1 cellular context compared by ENCODE assay signal in the genomic region with DNA sequence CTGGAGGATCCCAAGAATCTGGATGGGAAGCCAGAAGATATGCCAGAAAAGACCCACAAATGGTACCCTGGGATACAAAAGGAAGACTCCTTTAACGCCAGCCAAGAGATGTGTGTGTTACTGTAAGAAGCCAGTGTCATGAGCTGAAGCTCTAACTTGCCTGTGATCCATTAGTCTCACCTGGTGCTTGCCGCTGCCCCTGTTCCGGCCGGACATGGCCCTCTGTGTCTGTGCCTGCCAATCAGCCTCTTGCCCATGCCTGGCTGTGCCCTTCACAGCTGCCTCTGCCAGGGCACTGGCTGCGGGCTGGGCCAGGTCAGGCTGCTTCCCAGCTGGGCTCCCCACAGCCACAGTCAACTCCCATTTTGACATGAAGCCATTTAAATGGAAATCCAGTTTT.
TF ChIP-seq lines count a peak whose summit lies in the region.

No MANE protein-coding gene starts in this region.

TF ChIP-seq in H1, 55 proteins besides CTCF, POLR2A, EP300 and RAD21 (continued from another document):
- TF ChIP-seq, protein P1, sequence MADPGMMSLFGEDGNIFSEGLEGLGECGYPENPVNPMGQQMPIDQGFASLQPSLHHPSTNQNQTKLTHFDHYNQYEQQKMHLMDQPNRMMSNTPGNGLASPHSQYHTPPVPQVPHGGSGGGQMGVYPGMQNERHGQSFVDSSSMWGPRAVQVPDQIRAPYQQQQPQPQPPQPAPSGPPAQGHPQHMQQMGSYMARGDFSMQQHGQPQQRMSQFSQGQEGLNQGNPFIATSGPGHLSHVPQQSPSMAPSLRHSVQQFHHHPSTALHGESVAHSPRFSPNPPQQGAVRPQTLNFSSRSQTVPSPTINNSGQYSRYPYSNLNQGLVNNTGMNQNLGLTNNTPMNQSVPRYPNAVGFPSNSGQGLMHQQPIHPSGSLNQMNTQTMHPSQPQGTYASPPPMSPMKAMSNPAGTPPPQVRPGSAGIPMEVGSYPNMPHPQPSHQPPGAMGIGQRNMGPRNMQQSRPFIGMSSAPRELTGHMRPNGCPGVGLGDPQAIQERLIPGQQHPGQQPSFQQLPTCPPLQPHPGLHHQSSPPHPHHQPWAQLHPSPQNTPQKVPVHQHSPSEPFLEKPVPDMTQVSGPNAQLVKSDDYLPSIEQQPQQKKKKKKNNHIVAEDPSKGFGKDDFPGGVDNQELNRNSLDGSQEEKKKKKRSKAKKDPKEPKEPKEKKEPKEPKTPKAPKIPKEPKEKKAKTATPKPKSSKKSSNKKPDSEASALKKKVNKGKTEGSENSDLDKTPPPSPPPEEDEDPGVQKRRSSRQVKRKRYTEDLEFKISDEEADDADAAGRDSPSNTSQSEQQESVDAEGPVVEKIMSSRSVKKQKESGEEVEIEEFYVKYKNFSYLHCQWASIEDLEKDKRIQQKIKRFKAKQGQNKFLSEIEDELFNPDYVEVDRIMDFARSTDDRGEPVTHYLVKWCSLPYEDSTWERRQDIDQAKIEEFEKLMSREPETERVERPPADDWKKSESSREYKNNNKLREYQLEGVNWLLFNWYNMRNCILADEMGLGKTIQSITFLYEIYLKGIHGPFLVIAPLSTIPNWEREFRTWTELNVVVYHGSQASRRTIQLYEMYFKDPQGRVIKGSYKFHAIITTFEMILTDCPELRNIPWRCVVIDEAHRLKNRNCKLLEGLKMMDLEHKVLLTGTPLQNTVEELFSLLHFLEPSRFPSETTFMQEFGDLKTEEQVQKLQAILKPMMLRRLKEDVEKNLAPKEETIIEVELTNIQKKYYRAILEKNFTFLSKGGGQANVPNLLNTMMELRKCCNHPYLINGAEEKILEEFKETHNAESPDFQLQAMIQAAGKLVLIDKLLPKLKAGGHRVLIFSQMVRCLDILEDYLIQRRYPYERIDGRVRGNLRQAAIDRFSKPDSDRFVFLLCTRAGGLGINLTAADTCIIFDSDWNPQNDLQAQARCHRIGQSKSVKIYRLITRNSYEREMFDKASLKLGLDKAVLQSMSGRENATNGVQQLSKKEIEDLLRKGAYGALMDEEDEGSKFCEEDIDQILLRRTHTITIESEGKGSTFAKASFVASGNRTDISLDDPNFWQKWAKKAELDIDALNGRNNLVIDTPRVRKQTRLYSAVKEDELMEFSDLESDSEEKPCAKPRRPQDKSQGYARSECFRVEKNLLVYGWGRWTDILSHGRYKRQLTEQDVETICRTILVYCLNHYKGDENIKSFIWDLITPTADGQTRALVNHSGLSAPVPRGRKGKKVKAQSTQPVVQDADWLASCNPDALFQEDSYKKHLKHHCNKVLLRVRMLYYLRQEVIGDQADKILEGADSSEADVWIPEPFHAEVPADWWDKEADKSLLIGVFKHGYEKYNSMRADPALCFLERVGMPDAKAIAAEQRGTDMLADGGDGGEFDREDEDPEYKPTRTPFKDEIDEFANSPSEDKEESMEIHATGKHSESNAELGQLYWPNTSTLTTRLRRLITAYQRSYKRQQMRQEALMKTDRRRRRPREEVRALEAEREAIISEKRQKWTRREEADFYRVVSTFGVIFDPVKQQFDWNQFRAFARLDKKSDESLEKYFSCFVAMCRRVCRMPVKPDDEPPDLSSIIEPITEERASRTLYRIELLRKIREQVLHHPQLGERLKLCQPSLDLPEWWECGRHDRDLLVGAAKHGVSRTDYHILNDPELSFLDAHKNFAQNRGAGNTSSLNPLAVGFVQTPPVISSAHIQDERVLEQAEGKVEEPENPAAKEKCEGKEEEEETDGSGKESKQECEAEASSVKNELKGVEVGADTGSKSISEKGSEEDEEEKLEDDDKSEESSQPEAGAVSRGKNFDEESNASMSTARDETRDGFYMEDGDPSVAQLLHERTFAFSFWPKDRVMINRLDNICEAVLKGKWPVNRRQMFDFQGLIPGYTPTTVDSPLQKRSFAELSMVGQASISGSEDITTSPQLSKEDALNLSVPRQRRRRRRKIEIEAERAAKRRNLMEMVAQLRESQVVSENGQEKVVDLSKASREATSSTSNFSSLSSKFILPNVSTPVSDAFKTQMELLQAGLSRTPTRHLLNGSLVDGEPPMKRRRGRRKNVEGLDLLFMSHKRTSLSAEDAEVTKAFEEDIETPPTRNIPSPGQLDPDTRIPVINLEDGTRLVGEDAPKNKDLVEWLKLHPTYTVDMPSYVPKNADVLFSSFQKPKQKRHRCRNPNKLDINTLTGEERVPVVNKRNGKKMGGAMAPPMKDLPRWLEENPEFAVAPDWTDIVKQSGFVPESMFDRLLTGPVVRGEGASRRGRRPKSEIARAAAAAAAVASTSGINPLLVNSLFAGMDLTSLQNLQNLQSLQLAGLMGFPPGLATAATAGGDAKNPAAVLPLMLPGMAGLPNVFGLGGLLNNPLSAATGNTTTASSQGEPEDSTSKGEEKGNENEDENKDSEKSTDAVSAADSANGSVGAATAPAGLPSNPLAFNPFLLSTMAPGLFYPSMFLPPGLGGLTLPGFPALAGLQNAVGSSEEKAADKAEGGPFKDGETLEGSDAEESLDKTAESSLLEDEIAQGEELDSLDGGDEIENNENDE (IDR thresholded peaks at IDR 0.05; ENCODE audit: insufficient replicate concordance, low read length) = no peak
- TF ChIP-seq SP2 (IDR thresholded peaks at IDR 0.05; ENCODE audit: low read length) (no peak), SUZ12 (IDR thresholded peaks at IDR 0.05; ENCODE audit: low read length) (no peak), CHD2 (IDR thresholded peaks at IDR 0.05; ENCODE audit: low read length) (no peak), HDAC6 (IDR thresholded peaks at IDR 0.05; ENCODE audit: low read depth, low read length) (no peak), GABPA (IDR thresholded peaks at IDR 0.05; ENCODE audit: borderline replicate concordance, insufficient read depth, low read length) (no peak), TEAD4 (IDR thresholded peaks at IDR 0.05; ENCODE audit: low read depth, low read length) (no peak)
